In genomic region chr12:103929909-103930786, GRCh38 we compare ENCODE assay signal across 8 cellular contexts. TPM values are rescaled to one million over a fixed set of nuclear protein-coding genes. Genes with fewer than 3 reads are reported as not detected.
DNase-seq lines count a peak whose midpoint lies in the region; ATAC-seq lines count a peak whose summit lies in the region.

HSP90B1 (plus strand) TSS chr12:103930410; CDS start chr12:103930516, 106 bp downstream.

- DNase-seq in COLO668 (lab: John Stamatoyannopoulos, UW; ENCODE audit: unreplicated experiment), result peak; percentile 100
- peak; percentile 100 for DNase-seq in HT1080 (ENCODE audit: low read depth)
- peak; percentile 99 for DNase-seq in NOMO-1 treated with DMSO at 0.1 percent for 48 hours (lab: John Stamatoyannopoulos, UW; ENCODE audit: unreplicated experiment)
- peak; percentile 100 for DNase-seq in activated CD8-positive, alpha-beta memory T cell treated with anti-CD3 and anti-CD28 coated beads for 4 hours (ENCODE audit: low read depth in 2 of 2)
- DNase-seq in effector memory CD4-positive, alpha-beta T cell, result peak; percentile 99 to 100 (median 99)
- peak; percentile 100 for DNase-seq in lung microvascular endothelial cell (ENCODE audit: low read depth in 2 of 2)
- peak; percentile 98 to 99 (median 98) for DNase-seq in stimulated activated CD4-positive, alpha-beta T cell treated with anti-CD3 and anti-CD28 coated beads, TNF-alpha, amount 100 ng/mL, for 48 hours (ENCODE audit: low read depth in 3 of 3)

- peaks cover 32% of the 10 kb centered on the region for H3K4me1 ChIP-seq in effector memory CD4-positive, alpha-beta T cell (ENCODE audit: control insufficient read depth, insufficient read depth, low read length, poor library complexity, severe bottlenecking)

- peak within 1 kb of the TSS; percentile 100 for H3K27ac ChIP-seq in effector memory CD4-positive, alpha-beta T cell (ENCODE audit: insufficient read depth, low read length, poor library complexity, severe bottlenecking)

- H3K27me3 ChIP-seq in effector memory CD4-positive, alpha-beta T cell (replicated peaks; ENCODE audit: control insufficient read depth, insufficient read depth, low read length, poor library complexity, severe bottlenecking), result no peaks in the 10 kb centered on the region

- H3K36me3 ChIP-seq in effector memory CD4-positive, alpha-beta T cell (ENCODE audit: control insufficient read depth, insufficient read depth, low read length), result peaks cover 28% of the 10 kb centered on the region

- no peaks in the 10 kb centered on the region for H3K9me3 ChIP-seq in effector memory CD4-positive, alpha-beta T cell (ENCODE audit: control insufficient read depth, low read length)

- ATAC-seq in GM21360 (IDR thresholded peaks at IDR 0.05; ENCODE audit: unreplicated experiment), result peak; percentile 56

- peak within 1 kb of the TSS; percentile 78 for H3K4me3 ChIP-seq in effector memory CD4-positive, alpha-beta T cell (ENCODE audit: insufficient read depth, low read depth, low read length, poor library complexity, severe bottlenecking)

RNA-seq across cellular contexts. Expression of gene HSP90B1, which starts in this region (rescaled TPM):
- total RNA-seq in HT1080 (2014; rRNA removed; shearing (Covaris generic)), result 554 and 653 TPM in 2 replicates
- 617 and 658 TPM in 2 replicates for polyA plus RNA-seq in HT1080 (2015; cell fraction: cytosol; rRNA removed)
- polyA plus RNA-seq in HT1080 (2015; cell fraction: nucleus; rRNA removed), result 1,960 and 2,166 TPM in 2 replicates
- total RNA-seq in lung microvascular endothelial cell, result 525 and 1,246 TPM in 2 replicates

Comparison
In these comparisons a context has a peak if more than half of its experiments do, and no peak if none do; other contexts are left out.
1. Peak in every context shown above with its lines: DNase-seq, ATAC-seq, H3K4me3 ChIP-seq and H3K27ac ChIP-seq.